Comparison of ENCODE assay signal across 35 cellular contexts in the genomic region with DNA sequence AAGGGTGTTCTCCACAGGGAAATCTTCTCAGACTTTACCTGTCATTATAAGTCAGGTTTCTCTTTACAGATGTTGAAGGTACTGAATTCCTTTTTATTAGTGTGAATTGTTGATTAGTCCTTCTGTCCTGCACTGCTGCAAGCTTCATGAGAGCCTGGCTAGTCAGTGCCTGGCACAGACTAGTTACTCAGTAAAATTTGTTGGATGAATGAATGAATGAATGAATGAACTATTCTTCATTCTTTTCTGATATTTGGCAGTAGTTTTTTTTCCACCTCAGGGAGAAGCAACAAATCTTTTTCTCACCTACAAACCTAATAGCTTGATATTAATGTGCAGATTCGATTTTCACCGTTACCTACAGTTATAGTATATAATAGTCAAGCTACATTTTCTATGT.
"Had no signal": no experiment of that assay in that cellular context is flagged by ENCODE, and none has a peak within 500 bp of the region (broad histone marks: within the 10 kb centered on the region; RNA-seq: fewer than 3 reads in every experiment).

No MANE protein-coding gene starts in this region.

- H3K9me3 ChIP-seq: MG63 had no signal

- DNase-seq: Karpas-422, Kasumi-1, MG63, MM.1S, MV-4-11, NCI-H1048, NCI-H1092, NCI-H1092 treated with DMSO at 0.1 percent for 48 hours, NCI-H1105, NCI-H1105 treated with DMSO at 0.1 percent for 48 hours, NCI-H1417, NCI-H1417 treated with DMSO at 0.1 percent for 48 hours, NCI-H1436, NCI-H1436 treated with DMSO at 0.1 percent for 48 hours, NCI-H146, NCI-H1694, NCI-H1694 treated with DMSO at 0.1 percent for 48 hours, NCI-H187, NCI-H187 treated with DMSO at 0.1 percent for 48 hours, NCI-H1930, NCI-H2029, NCI-H2029 treated with DMSO at 0.1 percent for 48 hours, NCI-H2081, NCI-H2081 treated with DMSO at 0.1 percent for 48 hours, NCI-H2107, NCI-H2171, NCI-H2171 treated with DMSO at 0.1 percent for 48 hours, NCI-H2227 treated with DMSO at 0.1 percent for 48 hours, NCI-H226, NCI-H345, NCI-H446, NCI-H446 treated with DMSO at 0.1 percent for 48 hours, NCI-H510A, NCI-H524, NCI-H524 treated with DMSO at 0.1 percent for 48 hours had no signal

- H3K4me3 ChIP-seq: MG63 had no signal

- H3K27me3 ChIP-seq: MG63 had no signal

- H3K36me3 ChIP-seq: MG63 had no signal
